11 cellular contexts compared by ENCODE assay signal in genomic region chr16:23121024-23121423, GRCh38. TPM values are rescaled to one million over a fixed set of nuclear protein-coding genes. Genes with fewer than 3 reads are reported as not detected.
DNase-seq lines count a peak whose midpoint lies in the region; ATAC-seq and TF ChIP-seq lines count a peak whose summit lies in the region.
"Had no signal": no experiment of that assay in that cellular context is flagged by ENCODE, and none has a peak within 500 bp of the region (broad histone marks: within the 10 kb centered on the region; RNA-seq: fewer than 3 reads in every experiment).

No MANE protein-coding gene starts in this region.

- no peak for TF ChIP-seq CTCF in nephron (IDR thresholded peaks at IDR 0.05; ENCODE audit: unreplicated experiment in 3 of 3)

- H3K4me1 ChIP-seq in right cardiac atrium (ENCODE audit: control insufficient read depth, insufficient read depth, low read length), result peaks cover 6% of the 10 kb centered on the region

- WGBS in right cardiac atrium, result 85% methylated on average over 3 of the region's 3 CpGs

- peak overlapping the region; percentile 56 for H3K27ac ChIP-seq in right cardiac atrium (ENCODE audit: low read length)
- H3K27ac ChIP-seq: thyroid gland had no signal

- H3K27me3 Mint-ChIP-seq in effector memory CD8-positive, alpha-beta T cell, result no peaks in the 10 kb centered on the region
- H3K27me3 Mint-ChIP-seq in nephron (ENCODE audit: low read depth), result no peaks in the 10 kb centered on the region
- H3K27me3 Mint-ChIP-seq: activated CD8-positive, alpha-beta T cell treated with anti-CD3 and anti-CD28 coated beads for 36 hours had no signal

- H3K27me3 ChIP-seq in right cardiac atrium (ENCODE audit: control insufficient read depth, insufficient read depth), result no peaks in the 10 kb centered on the region
- H3K27me3 ChIP-seq: thyroid gland had no signal

- H3K36me3 Mint-ChIP-seq in effector memory CD8-positive, alpha-beta T cell (ENCODE audit: insufficient read depth), result no peaks in the 10 kb centered on the region
- no peaks in the 10 kb centered on the region for H3K36me3 Mint-ChIP-seq in nephron (ENCODE audit: low read depth)

- DNase-seq in right cardiac atrium, result no peak
- DNase-seq in left ventricle myocardium superior, result no peak
- no peak for DNase-seq in effector memory CD8-positive, alpha-beta T cell
- DNase-seq in RPMI8226, result no peak
- DNase-seq in NCI-H2081 treated with DMSO at 0.1 percent for 48 hours (lab: John Stamatoyannopoulos, UW), result no peak
- DNase-seq: activated CD8-positive, alpha-beta T cell treated with anti-CD3 and anti-CD28 coated beads for 36 hours; NCI-H1417; thyroid gland had no signal

- peaks cover 14 to 36% of the 10 kb centered on the region in 2 donors for H3K4me1 Mint-ChIP-seq in effector memory CD8-positive, alpha-beta T cell (ENCODE audit: low read depth in 2 of 2)
- peaks cover 35% of the 10 kb centered on the region for H3K4me1 Mint-ChIP-seq in nephron

- peak overlapping the region; percentile 3 to 28 for H3K27ac Mint-ChIP-seq in effector memory CD8-positive, alpha-beta T cell
- H3K27ac Mint-ChIP-seq in nephron, result peak overlapping the region; percentile 11 to 62 (median 55)
- H3K27ac Mint-ChIP-seq: activated CD8-positive, alpha-beta T cell treated with anti-CD3 and anti-CD28 coated beads for 36 hours had no signal

- no peaks in the 10 kb centered on the region for H3K9me3 Mint-ChIP-seq in effector memory CD8-positive, alpha-beta T cell
- H3K9me3 Mint-ChIP-seq in nephron, result no peaks in the 10 kb centered on the region
- H3K9me3 Mint-ChIP-seq: activated CD8-positive, alpha-beta T cell treated with anti-CD3 and anti-CD28 coated beads for 36 hours had no signal

- no peak for ATAC-seq in right cardiac atrium
- no peak for ATAC-seq in left ventricle myocardium superior
- no peak for ATAC-seq in effector memory CD8-positive, alpha-beta T cell (replicated peaks)
- no peak for ATAC-seq in HG03342 (IDR thresholded peaks at IDR 0.05; ENCODE audit: unreplicated experiment)
- no peak for ATAC-seq in GM18868 (IDR thresholded peaks at IDR 0.05; ENCODE audit: unreplicated experiment)
- ATAC-seq: activated CD8-positive, alpha-beta T cell treated with anti-CD3 and anti-CD28 coated beads for 36 hours had no signal

- H3K4me3 ChIP-seq in right cardiac atrium (ENCODE audit: low read length), result no peak overlapping the region
- H3K4me3 ChIP-seq: thyroid gland had no signal

- intact Hi-C loops in right cardiac atrium (cut with DNase I) (no loop called here), left ventricle myocardium superior (cut with micrococcal nuclease) (no loop called here)

- H3K9me3 ChIP-seq in right cardiac atrium (ENCODE audit: control insufficient read depth, low read length), result no peaks in the 10 kb centered on the region
- H3K9me3 ChIP-seq: thyroid gland had no signal

- H3K4me3 Mint-ChIP-seq in effector memory CD8-positive, alpha-beta T cell, result no peak overlapping the region
- no peak overlapping the region for H3K4me3 Mint-ChIP-seq in nephron
- H3K4me3 Mint-ChIP-seq: activated CD8-positive, alpha-beta T cell treated with anti-CD3 and anti-CD28 coated beads for 36 hours had no signal

RNA-seq across cellular contexts. Expression of gene USP31, which starts 28.2 kb away (rescaled TPM):
- total RNA-seq in right cardiac atrium (10 to 100 TPM; 34.3 to 44.0 (median 37.3) TPM), left ventricle myocardium superior (25.0 TPM)
- 12.8 TPM for polyA plus RNA-seq in right cardiac atrium
